9 cellular contexts compared by ENCODE assay signal in genomic region chr14:58272589-58273372, GRCh38. TPM values are rescaled to one million over a fixed set of nuclear protein-coding genes. Genes with fewer than 3 reads are reported as not detected.
DNase-seq lines count a peak whose midpoint lies in the region; ATAC-seq and TF ChIP-seq lines count a peak whose summit lies in the region.
"Had no signal": no experiment of that assay in that cellular context is flagged by ENCODE, and none has a peak within 500 bp of the region (broad histone marks: within the 10 kb centered on the region; RNA-seq: fewer than 3 reads in every experiment).

No MANE protein-coding gene starts in this region.

- peaks cover 6% of the 10 kb centered on the region for H3K4me1 Mint-ChIP-seq in nephron
- H3K4me1 Mint-ChIP-seq in activated T-helper 1 cell treated with anti-CD3 and anti-CD28 coated beads, Interleukin-12 subunit alpha, Interleukin-12 subunit beta, Interleukin-2, Interleukin-4 antibody, amounts not matched to agents 30 ng/mL and 10 ng/mL and 1 ng/mL, durations not matched to agents 14 hours and 24 hours and 36 hours (ENCODE audit: low read depth) = peaks cover 32% of the 10 kb centered on the region

- peak overlapping the region; percentile 6 to 46 (median 22) for H3K27ac ChIP-seq in esophagus muscularis mucosa (replicated peaks in 1 of 4)

- H3K4me3 Mint-ChIP-seq in nephron = no peak overlapping the region
- no peak overlapping the region for H3K4me3 Mint-ChIP-seq in activated T-helper 1 cell treated with anti-CD3 and anti-CD28 coated beads, Interleukin-12 subunit alpha, Interleukin-12 subunit beta, Interleukin-2, Interleukin-4 antibody, amounts not matched to agents 30 ng/mL and 10 ng/mL and 1 ng/mL, durations not matched to agents 14 hours and 24 hours and 36 hours

- no peak overlapping the region for H3K4me3 ChIP-seq in GM12875 (ENCODE audit: low read depth, low read length)
- H3K4me3 ChIP-seq in esophagus muscularis mucosa = no peak overlapping the region

- peak overlapping the region in 2 of 3 experiments; percentile 70 to 79 for H3K27ac Mint-ChIP-seq in nephron
- H3K27ac Mint-ChIP-seq in activated T-helper 1 cell treated with anti-CD3 and anti-CD28 coated beads, Interleukin-12 subunit alpha, Interleukin-12 subunit beta, Interleukin-2, Interleukin-4 antibody, amounts not matched to agents 30 ng/mL and 10 ng/mL and 1 ng/mL, durations not matched to agents 14 hours and 24 hours and 36 hours = no peak overlapping the region

- WGBS in esophagus muscularis mucosa = 63% methylated on average over 4 of the region's 4 CpGs

- DNase-seq in NCI-H2196 treated with DMSO at 0.1 percent for 48 hours (lab: John Stamatoyannopoulos, UW; ENCODE audit: unreplicated experiment) (peak; percentile 10), esophagus muscularis mucosa (ENCODE audit: extremely low spot score) (no peak), DMS79 treated with DMSO at 0.1 percent for 48 hours (lab: John Stamatoyannopoulos, UW) (no peak), foreskin melanocyte (no peak)
- DNase-seq in activated T-helper 1 cell treated with anti-CD3 and anti-CD28 coated beads, Interleukin-12 subunit alpha, Interleukin-12 subunit beta, Interleukin-2, Interleukin-4 antibody, amounts not matched to agents 30 ng/mL and 10 ng/mL and 1 ng/mL, durations not matched to agents 14 hours and 24 hours and 36 hours (ENCODE audit: low spot score) = no peak
- DNase-seq: cerebellar nuclear complex had no signal

- H3K36me3 ChIP-seq in esophagus muscularis mucosa = peaks cover 33 to 72% (median 56%) of the 10 kb centered on the region in 4 donors

- no peaks in the 10 kb centered on the region for H3K9me3 ChIP-seq in esophagus muscularis mucosa

- peak; percentile 11; the same call in 1 of the 2 replicates for TF ChIP-seq CTCF in GM12875 (IDR thresholded peaks at IDR 0.05; ENCODE audit: borderline replicate concordance, insufficient read depth, low read depth, low read length)
- peak; percentile 11 to 30 (median 11) for TF ChIP-seq CTCF in esophagus muscularis mucosa (IDR thresholded peaks at IDR 0.05)
- no peak for TF ChIP-seq CTCF in nephron (IDR thresholded peaks at IDR 0.05; ENCODE audit: unreplicated experiment in 3 of 3)

- peaks cover 70% of the 10 kb centered on the region for H3K36me3 Mint-ChIP-seq in nephron (ENCODE audit: low read depth)
- peaks cover 40% of the 10 kb centered on the region for H3K36me3 Mint-ChIP-seq in activated T-helper 1 cell treated with anti-CD3 and anti-CD28 coated beads, Interleukin-12 subunit alpha, Interleukin-12 subunit beta, Interleukin-2, Interleukin-4 antibody, amounts not matched to agents 30 ng/mL and 10 ng/mL and 1 ng/mL, durations not matched to agents 14 hours and 24 hours and 36 hours (ENCODE audit: low read depth)

- no peaks in the 10 kb centered on the region for H3K27me3 ChIP-seq in esophagus muscularis mucosa

- no peak for TF ChIP-seq EP300 in esophagus muscularis mucosa (IDR thresholded peaks at IDR 0.05)

- no peak for TF ChIP-seq POLR2A in esophagus muscularis mucosa (IDR thresholded peaks at IDR 0.05; ENCODE audit: low read depth)

- peaks cover 25 to 48% (median 34%) of the 10 kb centered on the region in 4 donors for H3K4me1 ChIP-seq in esophagus muscularis mucosa

- H3K27me3 Mint-ChIP-seq in nephron (ENCODE audit: low read depth) = no peaks in the 10 kb centered on the region
- no peaks in the 10 kb centered on the region for H3K27me3 Mint-ChIP-seq in activated T-helper 1 cell treated with anti-CD3 and anti-CD28 coated beads, Interleukin-12 subunit alpha, Interleukin-12 subunit beta, Interleukin-2, Interleukin-4 antibody, amounts not matched to agents 30 ng/mL and 10 ng/mL and 1 ng/mL, durations not matched to agents 14 hours and 24 hours and 36 hours (ENCODE audit: insufficient read depth)

- no peaks in the 10 kb centered on the region for H3K9me3 Mint-ChIP-seq in nephron
- H3K9me3 Mint-ChIP-seq in activated T-helper 1 cell treated with anti-CD3 and anti-CD28 coated beads, Interleukin-12 subunit alpha, Interleukin-12 subunit beta, Interleukin-2, Interleukin-4 antibody, amounts not matched to agents 30 ng/mL and 10 ng/mL and 1 ng/mL, durations not matched to agents 14 hours and 24 hours and 36 hours = no peaks in the 10 kb centered on the region

- intact Hi-C loops in esophagus muscularis mucosa (cut with DNase I) = no loop called here
- intact Hi-C loops in activated T-helper 1 cell treated with anti-CD3 and anti-CD28 coated beads, Interleukin-12 subunit alpha, Interleukin-12 subunit beta, Interleukin-2, Interleukin-4 antibody, amounts not matched to agents 30 ng/mL and 10 ng/mL and 1 ng/mL, durations not matched to agents 14 hours and 24 hours and 36 hours (cut with micrococcal nuclease) = loop anchor here (1.0 kb wide), 1 partner anchor 9 kb away; no protein-coding TSS in a partner anchor

- ATAC-seq in GM21447 (IDR thresholded peaks at IDR 0.05; ENCODE audit: unreplicated experiment) = no peak

RNA-seq across cellular contexts. Expression of gene ARID4A, which starts 25.6 kb away (rescaled TPM):
- total RNA-seq in esophagus muscularis mucosa = 10 to 100 TPM; 15.9 to 22.0 (median 17.7) TPM
- total RNA-seq in activated T-helper 1 cell treated with anti-CD3 and anti-CD28 coated beads, Interleukin-12 subunit alpha, Interleukin-12 subunit beta, Interleukin-2, Interleukin-4 antibody, amounts not matched to agents 30 ng/mL and 10 ng/mL and 1 ng/mL, durations not matched to agents 14 hours and 24 hours and 36 hours = 21.4 and 26.3 TPM in 2 replicates

RNA-seq across cellular contexts. Expression of gene PSMA3, which starts 28.1 kb away (rescaled TPM):
- 10 to 100 TPM; 69.8 to 98.0 (median 84.8) TPM for total RNA-seq in esophagus muscularis mucosa
- 453 and 500 TPM in 2 replicates for total RNA-seq in activated T-helper 1 cell treated with anti-CD3 and anti-CD28 coated beads, Interleukin-12 subunit alpha, Interleukin-12 subunit beta, Interleukin-2, Interleukin-4 antibody, amounts not matched to agents 30 ng/mL and 10 ng/mL and 1 ng/mL, durations not matched to agents 14 hours and 24 hours and 36 hours

Comparison
In these comparisons a context has a peak if more than half of its experiments do, and no peak if none do; other contexts are left out.
1. CTCF ChIP-seq: peak in GM12875 (single experiment) and esophagus muscularis mucosa (3 of 3); none in nephron (0 of 3).